16 cellular contexts compared by ENCODE assay signal in genomic region chr4:158254328-158254727, GRCh38.
"Had no signal": no experiment of that assay in that cellular context is flagged by ENCODE, and none has a peak within 500 bp of the region (broad histone marks: within the 10 kb centered on the region; RNA-seq: fewer than 3 reads in every experiment).

No MANE protein-coding gene starts in this region.

- H3K36me3 Mint-ChIP-seq: natural killer cell; stimulated activated naive B cell treated with anti-CD40 and anti-IgM and Interleukin-4, amounts not matched to agents 10 μg/mL and 1 μg/mL and 100 μg/mL, for 72 hours; T-cell had no signal

- DNase-seq: activated CD4-positive, alpha-beta T cell treated with anti-CD3 and anti-CD28 coated beads for 1 hour; activated CD4-positive, alpha-beta T cell treated with anti-CD3 and anti-CD28 coated beads, Interleukin-2, amount 50 U/mL, for 4 hours; activated naive CD4-positive, alpha-beta T cell treated with Interleukin-2 at 50 U/mL for 16 hours; activated T-cell treated with anti-CD3 and anti-CD28 coated beads for 4 hours; hippocampal formation; kidney; left ventricle myocardium superior; mesenchymal stem cell; natural killer cell; posterior cingulate gyrus; retina; stimulated activated CD4-positive, alpha-beta T cell treated with anti-CD3 and anti-CD28 coated beads, Interleukin-2, amount 100 ng/mL, for 48 hours; stimulated activated naive B cell treated with anti-CD40 and anti-IgM and Interleukin-4, amounts not matched to agents 10 μg/mL and 1 μg/mL and 100 μg/mL, for 72 hours; T-cell; T1000; trophoblast cell had no signal

- H3K27ac Mint-ChIP-seq: natural killer cell; stimulated activated naive B cell treated with anti-CD40 and anti-IgM and Interleukin-4, amounts not matched to agents 10 μg/mL and 1 μg/mL and 100 μg/mL, for 72 hours; T-cell had no signal

- H3K4me3 Mint-ChIP-seq: natural killer cell; stimulated activated naive B cell treated with anti-CD40 and anti-IgM and Interleukin-4, amounts not matched to agents 10 μg/mL and 1 μg/mL and 100 μg/mL, for 72 hours; T-cell had no signal

- H3K9me3 Mint-ChIP-seq: natural killer cell; stimulated activated naive B cell treated with anti-CD40 and anti-IgM and Interleukin-4, amounts not matched to agents 10 μg/mL and 1 μg/mL and 100 μg/mL, for 72 hours; T-cell had no signal
